In genomic region chr12:22797686-22798085, GRCh38 we compare ENCODE assay signal across 18 cellular contexts.
"Had no signal": no experiment of that assay in that cellular context is flagged by ENCODE, and none has a peak within 500 bp of the region (broad histone marks: within the 10 kb centered on the region; RNA-seq: fewer than 3 reads in every experiment).

No MANE protein-coding gene starts in this region.

- H3K4me3 ChIP-seq: hepatocyte, spleen, thyroid gland had no signal

- H3K27me3 ChIP-seq: brain microvascular endothelial cell, hepatocyte, neutrophil, spleen, thyroid gland had no signal

- ATAC-seq: activated CD8-positive, alpha-beta T cell treated with anti-CD3 and anti-CD28 coated beads for 36 hours; natural killer cell had no signal

- H3K36me3 ChIP-seq: brain microvascular endothelial cell, neutrophil, spleen, thyroid gland had no signal

- H3K27ac ChIP-seq: brain microvascular endothelial cell, epithelial cell of prostate, hepatocyte, neutrophil, parathyroid adenoma, spleen, thyroid gland had no signal

- H3K9me3 ChIP-seq: neutrophil, spleen, thyroid gland had no signal

- H3K9ac ChIP-seq: parathyroid adenoma had no signal

- DNase-seq: activated CD4-positive, alpha-beta T cell treated with anti-CD3 and anti-CD28 coated beads, Interleukin-2, amount 10 ng/mL, durations not matched to agents 24 days and 14 days; activated CD8-positive, alpha-beta T cell treated with anti-CD3 and anti-CD28 coated beads for 36 hours; activated naive CD4-positive, alpha-beta T cell treated with Interleukin-2 at 50 U/mL for 16 hours; activated naive CD8-positive, alpha-beta T cell treated with anti-CD3 and anti-CD28 coated beads, Interleukin-2, amount 10 ng/mL, durations not matched to agents 7 days and 5 days; activated T-cell treated with anti-CD3 and anti-CD28 coated beads, Interleukin-2, amount 50 U/mL, for 24 hours; brain microvascular endothelial cell; central memory CD4-positive, alpha-beta T cell; endodermal cell; foreskin fibroblast; natural killer cell; spleen; stimulated activated naive CD4-positive, alpha-beta T cell; T-helper 9 cell; thyroid gland had no signal

- H3K4me1 ChIP-seq: parathyroid adenoma, spleen, thyroid gland had no signal
